In the genomic region with DNA sequence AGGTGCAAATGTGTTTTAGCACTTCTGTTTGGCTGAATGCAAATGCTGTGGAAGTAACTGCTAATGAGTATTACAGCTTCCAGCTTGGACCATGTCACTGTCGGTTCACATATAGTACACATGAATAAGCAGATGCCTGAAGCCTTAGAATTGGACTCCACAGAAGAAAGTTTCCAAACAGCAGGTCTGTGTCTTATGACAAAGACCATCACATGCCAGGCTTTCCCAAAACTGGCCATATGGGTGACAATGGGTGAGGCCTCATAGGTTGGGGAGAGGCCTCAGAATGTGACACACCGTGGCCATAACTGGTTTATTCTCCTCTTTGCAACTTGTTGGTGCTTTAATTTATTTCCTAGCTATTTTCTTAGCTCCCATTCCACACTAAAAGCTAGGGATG, we compare ENCODE assay signal across 21 cellular contexts.
A peak's percentile ranks its signal among the peaks of the same experiment; 100 is the strongest.
DNase-seq lines count a peak whose midpoint lies in the region; ATAC-seq, FAIRE-seq and TF ChIP-seq lines count a peak whose summit lies in the region.
"Had no signal": no experiment of that assay in that cellular context is flagged by ENCODE, and none has a peak within 500 bp of the region (broad histone marks: within the 10 kb centered on the region; RNA-seq: fewer than 3 reads in every experiment).

No MANE protein-coding gene starts in this region.

- no peak overlapping the region for H3K27ac Mint-ChIP-seq in activated CD8-positive, alpha-beta T cell treated with anti-CD3 and anti-CD28 coated beads, Interleukin-2, amount 10 ng/mL, durations not matched to agents 7 days and 5 days

- H3K27ac ChIP-seq in A549 (no peak overlapping the region), osteoblast (ENCODE audit: low read depth, low read length) (peak overlapping the region; percentile 3), tibial nerve (no peak overlapping the region), dorsolateral prefrontal cortex (no peak overlapping the region)
- H3K27ac ChIP-seq: RWPE1 had no signal

- H3K9me3 ChIP-seq in A549 (no peaks in the 10 kb centered on the region), osteoblast (ENCODE audit: low read depth, low read length) (no peaks in the 10 kb centered on the region), tibial nerve (peaks cover 0 to 21% (median 0%) of the 10 kb centered on the region in 4 donors)

- H3K79me2 ChIP-seq in osteoblast (ENCODE audit: insufficient read depth, low read length) = no peaks in the 10 kb centered on the region

- POLR2A ChIA-PET in A549 (lab: Yijun Ruan, JAX) = no interaction called here
- POLR2A ChIA-PET in activated CD8-positive, alpha-beta T cell treated with anti-CD3 and anti-CD28 coated beads, Interleukin-2, amount 10 ng/mL, durations not matched to agents 7 days and 5 days (lab: Charles Lee) = no interaction called here

- H3K4me2 ChIP-seq in A549 (0 out of 3 replicates have a peak overlapping the region, but pooled peaks have one; percentile 23), osteoblast (ENCODE audit: insufficient read depth, low read length) (peak overlapping the region; percentile 78)

- CTCF ChIA-PET in A549 (lab: Yijun Ruan, JAX) = no interaction called here
- CTCF ChIA-PET in activated CD8-positive, alpha-beta T cell treated with anti-CD3 and anti-CD28 coated beads, Interleukin-2, amount 10 ng/mL, durations not matched to agents 7 days and 5 days (lab: Charles Lee) = no interaction called here

- WGBS in A549 (ENCODE audit: missing lambda C conversion rate) = 0% methylated on average over 1 of the region's 2 CpGs
- WGBS in tibial nerve, 2 donors = 51 to 63% methylated on average over 2 of the region's 2 CpGs

- DNase-seq in A549 (ENCODE audit: low read depth in 1 of 2, low spot score in 1 of 2) (no peak), HTR-8/SVneo (ENCODE audit: insufficient read length, low spot score) (no peak), amniotic epithelial cell (ENCODE audit: low read depth) (peak; percentile 21), osteoblast (ENCODE audit: insufficient read length, low spot score, missing footprints) (no peak), tibial nerve (ENCODE audit: low spot score in 2 of 2) (no peak), RCC 7860 (ENCODE audit: low spot score) (no peak), dorsolateral prefrontal cortex (no peak)
- DNase-seq in activated CD8-positive, alpha-beta T cell treated with anti-CD3 and anti-CD28 coated beads, Interleukin-2, amount 10 ng/mL, durations not matched to agents 7 days and 5 days = no peak
- DNase-seq: ACHN; AML-193; COR-L47; DMS153; NCI-H1048; NCI-H1436 treated with DMSO at 0.1 percent for 48 hours; NCI-H2029 treated with DMSO at 0.1 percent for 48 hours; NCI-H2227 treated with DMSO at 0.1 percent for 48 hours; NCI-H526 treated with DMSO at 0.1 percent for 48 hours; NK-92 treated with Interleukin-12 subunit alpha and Interleukin-12 subunit beta, amount 100 ng/mL, for 24 hours; OCI-M1 had no signal

- no peak overlapping the region for H3K4me3 ChIP-seq in A549
- H3K4me3 ChIP-seq in osteoblast (ENCODE audit: insufficient read depth, low read length) = no peak overlapping the region
- H3K4me3 ChIP-seq in tibial nerve = no peak overlapping the region
- H3K4me3 ChIP-seq in dorsolateral prefrontal cortex = no peak overlapping the region

- TF ChIP-seq EP300 in A549 (IDR thresholded peaks at IDR 0.05) = no peak
- no peak for TF ChIP-seq EP300 in tibial nerve (IDR thresholded peaks at IDR 0.05)

- no peaks in the 10 kb centered on the region for H3K27me3 ChIP-seq in osteoblast (ENCODE audit: insufficient read depth, low read length)
- H3K27me3 ChIP-seq in tibial nerve = no peaks in the 10 kb centered on the region
- peaks cover 0 to 3% (median 0%) of the 10 kb centered on the region in 45 donors for H3K27me3 ChIP-seq in dorsolateral prefrontal cortex

- H3K4me3 Mint-ChIP-seq in activated CD8-positive, alpha-beta T cell treated with anti-CD3 and anti-CD28 coated beads, Interleukin-2, amount 10 ng/mL, durations not matched to agents 7 days and 5 days = no peak overlapping the region

- H3K4me1 Mint-ChIP-seq in activated CD8-positive, alpha-beta T cell treated with anti-CD3 and anti-CD28 coated beads, Interleukin-2, amount 10 ng/mL, durations not matched to agents 7 days and 5 days (ENCODE audit: low read depth) = no peaks in the 10 kb centered on the region

- peaks cover 8% of the 10 kb centered on the region for H3K9me3 Mint-ChIP-seq in activated CD8-positive, alpha-beta T cell treated with anti-CD3 and anti-CD28 coated beads, Interleukin-2, amount 10 ng/mL, durations not matched to agents 7 days and 5 days (ENCODE audit: insufficient read depth)

- H3K36me3 Mint-ChIP-seq in activated CD8-positive, alpha-beta T cell treated with anti-CD3 and anti-CD28 coated beads, Interleukin-2, amount 10 ng/mL, durations not matched to agents 7 days and 5 days (ENCODE audit: low read depth) = no peaks in the 10 kb centered on the region

- H3K36me3 ChIP-seq in osteoblast (ENCODE audit: insufficient read depth, low read length) = no peaks in the 10 kb centered on the region
- H3K36me3 ChIP-seq in tibial nerve = no peaks in the 10 kb centered on the region

- no peaks in the 10 kb centered on the region for H3K4me1 ChIP-seq in A549
- peaks cover 7% of the 10 kb centered on the region for H3K4me1 ChIP-seq in osteoblast (ENCODE audit: insufficient read depth, low read length)
- H3K4me1 ChIP-seq in tibial nerve = no peaks in the 10 kb centered on the region

- peak overlapping the region; percentile 70 for H2AFZ ChIP-seq in osteoblast (ENCODE audit: low read length)

- H3K27me3 Mint-ChIP-seq in activated CD8-positive, alpha-beta T cell treated with anti-CD3 and anti-CD28 coated beads, Interleukin-2, amount 10 ng/mL, durations not matched to agents 7 days and 5 days (ENCODE audit: low read depth) = no peaks in the 10 kb centered on the region

- no peak for ATAC-seq in A549
- ATAC-seq in activated CD8-positive, alpha-beta T cell treated with anti-CD3 and anti-CD28 coated beads, Interleukin-2, amount 10 ng/mL, durations not matched to agents 7 days and 5 days = no peak

- intact Hi-C loops in dorsolateral prefrontal cortex (cut with DNase I) = no loop called here

- FAIRE-seq in A549 (lab: Jason Lieb, UNC) = no peak
- FAIRE-seq in HTR-8/SVneo (lab: Jason Lieb, UNC) = peak; percentile 52
- no peak for FAIRE-seq in RCC 7860 (lab: Jason Lieb, UNC)
- FAIRE-seq: GM12892 had no signal

- TF ChIP-seq POLR2A in A549 (IDR thresholded peaks at IDR 0.05; ENCODE audit: low read length) (no peak), tibial nerve (IDR thresholded peaks at IDR 0.05) (no peak)

- TF ChIP-seq CTCF in A549 (IDR thresholded peaks at IDR 0.05) = no peak
- no peak for TF ChIP-seq CTCF in osteoblast (IDR thresholded peaks at IDR 0.05; ENCODE audit: extremely low read depth, low read depth, low read length)
- TF ChIP-seq CTCF in tibial nerve (IDR thresholded peaks at IDR 0.05) = no peak
- TF ChIP-seq CTCF in dorsolateral prefrontal cortex (IDR thresholded peaks at IDR 0.05 in 54 of 56, conservative IDR thresholded peaks at IDR 0.05 in 2 of 56; ENCODE audit: low read depth in 1 of 56, partially characterized antibody in 56 of 56) = no peak

- no peaks in the 10 kb centered on the region for H4K20me1 ChIP-seq in osteoblast (ENCODE audit: insufficient read depth, low read length)

- TF ChIP-seq RAD21 in A549 (conservative IDR thresholded peaks at IDR 0.05 in 1 of 2, IDR thresholded peaks at IDR 0.05 in 1 of 2) = no peak

TF ChIP-seq in A549, 52 proteins besides CTCF, POLR2A, EP300 and RAD21:
- no peak for TF ChIP-seq SMC3 (IDR thresholded peaks at IDR 0.05)
- no peak for TF ChIP-seq RARB (CRISPR knock-in tag; IDR thresholded peaks at IDR 0.05)
- TF ChIP-seq KDM1A (IDR thresholded peaks at IDR 0.05; ENCODE audit: low read depth) = no peak
- no peak for TF ChIP-seq KDM5A (IDR thresholded peaks at IDR 0.05)
- TF ChIP-seq, protein P1, sequence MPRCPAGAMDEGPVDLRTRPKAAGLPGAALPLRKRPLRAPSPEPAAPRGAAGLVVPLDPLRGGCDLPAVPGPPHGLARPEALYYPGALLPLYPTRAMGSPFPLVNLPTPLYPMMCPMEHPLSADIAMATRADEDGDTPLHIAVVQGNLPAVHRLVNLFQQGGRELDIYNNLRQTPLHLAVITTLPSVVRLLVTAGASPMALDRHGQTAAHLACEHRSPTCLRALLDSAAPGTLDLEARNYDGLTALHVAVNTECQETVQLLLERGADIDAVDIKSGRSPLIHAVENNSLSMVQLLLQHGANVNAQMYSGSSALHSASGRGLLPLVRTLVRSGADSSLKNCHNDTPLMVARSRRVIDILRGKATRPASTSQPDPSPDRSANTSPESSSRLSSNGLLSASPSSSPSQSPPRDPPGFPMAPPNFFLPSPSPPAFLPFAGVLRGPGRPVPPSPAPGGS (IDR thresholded peaks at IDR 0.05) = no peak
